26 cellular contexts compared by ENCODE assay signal in the genomic region with DNA sequence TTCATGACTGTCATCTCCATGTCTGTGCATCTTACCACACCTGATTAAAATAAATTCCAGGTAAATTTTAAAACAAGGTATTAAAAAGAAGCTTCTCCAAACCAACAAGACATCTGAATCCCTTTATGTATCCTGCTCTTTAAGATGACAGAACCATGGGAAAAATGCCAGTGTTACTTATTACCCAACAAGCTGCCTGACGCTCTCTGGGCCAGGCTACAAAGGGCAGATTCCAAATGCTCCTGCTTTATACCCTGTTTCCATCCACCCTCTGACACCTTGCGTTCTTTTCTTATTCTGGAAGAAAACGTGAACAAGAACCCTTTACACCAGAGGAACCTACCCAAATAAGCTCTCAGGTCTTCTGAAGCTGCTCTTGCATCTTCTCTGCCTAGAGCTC.
A peak's percentile ranks its signal among the peaks of the same experiment; 100 is the strongest.
DNase-seq lines count a peak whose midpoint lies in the region; ATAC-seq, FAIRE-seq and TF ChIP-seq lines count a peak whose summit lies in the region.
"Had no signal": no experiment of that assay in that cellular context is flagged by ENCODE, and none has a peak within 500 bp of the region (broad histone marks: within the 10 kb centered on the region; RNA-seq: fewer than 3 reads in every experiment).

No MANE protein-coding gene starts in this region.

- no peak for TF ChIP-seq POLR2A in HepG2 (IDR thresholded peaks at IDR 0.05; ENCODE audit: insufficient read depth in 1 of 2, low read depth in 2 of 2, low read length in 2 of 2)
- no peak for TF ChIP-seq POLR2A in thyroid gland (IDR thresholded peaks at IDR 0.05)

- H3K4me3 Mint-ChIP-seq in neural progenitor cell, result no peak overlapping the region
- H3K4me3 Mint-ChIP-seq: CD14-positive monocyte; CD4-positive, alpha-beta T cell; CD8-positive, alpha-beta memory T cell; GM23338; H9 had no signal

- H3K27me3 ChIP-seq in GM23248 (replicated peaks; ENCODE audit: insufficient read depth) (no peaks in the 10 kb centered on the region), HepG2 (ENCODE audit: control insufficient read depth in 1 of 2, insufficient read depth in 2 of 2, low read length in 2 of 2) (peaks cover 0 to 4% of the 10 kb centered on the region in 2 experiments; a peak in 1 of 5 replicates), neural progenitor cell (no peaks in the 10 kb centered on the region), thyroid gland (no peaks in the 10 kb centered on the region)
- H3K27me3 ChIP-seq: BLaER1 treated with 17β-estradiol and CSF1 and Interleukin-3, amounts not matched to agents 10 nM and 100 nM had no signal

- H4K20me1 ChIP-seq in GM23248 (ENCODE audit: insufficient read depth), result no peaks in the 10 kb centered on the region
- no peaks in the 10 kb centered on the region for H4K20me1 ChIP-seq in HepG2 (ENCODE audit: insufficient read depth, low read length)
- H4K20me1 ChIP-seq in neural progenitor cell (ENCODE audit: low read depth), result no peaks in the 10 kb centered on the region
- H4K20me1 ChIP-seq: BLaER1 treated with 17β-estradiol and CSF1 and Interleukin-3, amounts not matched to agents 10 nM and 100 nM had no signal

- H3K27ac Mint-ChIP-seq in neural progenitor cell, result peak overlapping the region; percentile 34
- H3K27ac Mint-ChIP-seq: CD4-positive, alpha-beta T cell; CD8-positive, alpha-beta memory T cell; GM23338; H9 had no signal

- FAIRE-seq in HepG2 (lab: Jason Lieb, UNC), result no peak
- FAIRE-seq: A549, GM12891, GM18507 had no signal

- H3K4me3 ChIP-seq in GM23248 (no peak overlapping the region), fibroblast of the aortic adventitia (ENCODE audit: low read depth, low read length) (no peak overlapping the region), HepG2 (replicated peaks in 1 of 3; ENCODE audit: insufficient read depth in 1 of 3, low read depth in 2 of 3, low read length in 3 of 3) (no peak overlapping the region), neural progenitor cell (no peak overlapping the region), thyroid gland (replicated peaks in 1 of 3) (no peak overlapping the region)
- H3K4me3 ChIP-seq: A549; BLaER1 treated with 17β-estradiol and CSF1 and Interleukin-3, amounts not matched to agents 10 nM and 100 nM; GM23338 had no signal

- H3K9me3 ChIP-seq in GM23248 (ENCODE audit: low read depth), result no peaks in the 10 kb centered on the region
- H3K9me3 ChIP-seq in HepG2 (ENCODE audit: low read length), result no peaks in the 10 kb centered on the region
- H3K9me3 ChIP-seq in neural progenitor cell (ENCODE audit: low read depth), result no peaks in the 10 kb centered on the region
- H3K9me3 ChIP-seq in thyroid gland, result no peaks in the 10 kb centered on the region
- H3K9me3 ChIP-seq: A549; BE2C; BLaER1 treated with 17β-estradiol and CSF1 and Interleukin-3, amounts not matched to agents 10 nM and 100 nM had no signal

- H3K4me2 ChIP-seq in GM23248 (ENCODE audit: unreplicated experiment) (no peak overlapping the region), HepG2 (ENCODE audit: low read depth, low read length) (no peak overlapping the region), neural progenitor cell (no peak overlapping the region)
- H3K4me2 ChIP-seq: A549; BLaER1 treated with 17β-estradiol and CSF1 and Interleukin-3, amounts not matched to agents 10 nM and 100 nM; GM23338 had no signal

- H3K9me2 ChIP-seq in GM23248 (ENCODE audit: insufficient read depth), result no peaks in the 10 kb centered on the region

- H3K36me3 Mint-ChIP-seq in neural progenitor cell, result no peaks in the 10 kb centered on the region
- H3K36me3 Mint-ChIP-seq: CD14-positive monocyte; CD8-positive, alpha-beta memory T cell had no signal

- DNase-seq in GM23248 (peak; percentile 9), fibroblast of the aortic adventitia (ENCODE audit: low read depth) (peak; percentile 0), HepG2 (ENCODE audit: low spot score) (no peak), neural progenitor cell (ENCODE audit: low spot score) (no peak), thyroid gland (no peak), COLO668 (lab: John Stamatoyannopoulos, UW; ENCODE audit: unreplicated experiment) (no peak)
- DNase-seq: 8988T; ACHN; AML-193; BE2C; Calu3; CD4-positive, alpha-beta T cell; CD8-positive, alpha-beta memory T cell; COR-L47; DMS53; DMS79 treated with DMSO at 0.1 percent for 48 hours; GF-D8; H9 had no signal

- no peak for TF ChIP-seq RAD21 in HepG2 (CRISPR knock-in tag; IDR thresholded peaks at IDR 0.05)

- no peaks in the 10 kb centered on the region for H3K4me1 ChIP-seq in GM23248 (ENCODE audit: insufficient read depth)
- H3K4me1 ChIP-seq in HepG2 (ENCODE audit: insufficient read depth, low read length), result no peaks in the 10 kb centered on the region
- peaks cover 24% of the 10 kb centered on the region for H3K4me1 ChIP-seq in neural progenitor cell
- no peaks in the 10 kb centered on the region for H3K4me1 ChIP-seq in thyroid gland
- H3K4me1 ChIP-seq: A549; BE2C; BLaER1 treated with 17β-estradiol and CSF1 and Interleukin-3, amounts not matched to agents 10 nM and 100 nM had no signal

- no peak for TF ChIP-seq CTCF in fibroblast of the aortic adventitia (IDR thresholded peaks at IDR 0.05; ENCODE audit: insufficient read depth, low read length)
- TF ChIP-seq CTCF in HepG2 (CRISPR knock-in tag; IDR thresholded peaks at IDR 0.05), result no peak
- no peak for TF ChIP-seq CTCF in neural progenitor cell (IDR thresholded peaks at IDR 0.05)
- TF ChIP-seq CTCF in thyroid gland (IDR thresholded peaks at IDR 0.05), result no peak

- H3K36me3 ChIP-seq in GM23248 (ENCODE audit: low read depth) (no peaks in the 10 kb centered on the region), HepG2 (replicated peaks in 1 of 2; ENCODE audit: control insufficient read depth in 1 of 2, insufficient read depth in 2 of 2, low read length in 2 of 2) (no peaks in the 10 kb centered on the region), neural progenitor cell (no peaks in the 10 kb centered on the region), thyroid gland (no peaks in the 10 kb centered on the region)
- H3K36me3 ChIP-seq: BE2C; BLaER1 treated with 17β-estradiol and CSF1 and Interleukin-3, amounts not matched to agents 10 nM and 100 nM had no signal

- peaks cover 35% of the 10 kb centered on the region for H3K4me1 Mint-ChIP-seq in neural progenitor cell
- H3K4me1 Mint-ChIP-seq: CD14-positive monocyte; CD8-positive, alpha-beta memory T cell had no signal

- CTCF ChIA-PET in HepG2 (lab: Yijun Ruan, JAX; ENCODE audit: low intra/inter-chr PET ratio, low total read pairs), result no interaction called here

- H3K27ac ChIP-seq in GM23248 (no peak overlapping the region), HepG2 (ENCODE audit: extremely low read length, insufficient read depth, low read length) (no peak overlapping the region), neural progenitor cell (no peak overlapping the region), thyroid gland (no peak overlapping the region)
- H3K27ac ChIP-seq: A549; BLaER1 treated with 17β-estradiol and CSF1 and Interleukin-3, amounts not matched to agents 10 nM and 100 nM had no signal

- H3K9ac ChIP-seq in GM23248, result no peak overlapping the region
- no peak overlapping the region for H3K9ac ChIP-seq in HepG2 (ENCODE audit: insufficient read depth, low read depth, low read length)
- H3K9ac ChIP-seq in neural progenitor cell, result no peak overlapping the region
- H3K9ac ChIP-seq: BLaER1 treated with 17β-estradiol and CSF1 and Interleukin-3, amounts not matched to agents 10 nM and 100 nM had no signal

- H3K79me2 ChIP-seq in GM23248 (ENCODE audit: insufficient read depth) (no peaks in the 10 kb centered on the region), HepG2 (ENCODE audit: insufficient read depth, low read length) (no peaks in the 10 kb centered on the region), neural progenitor cell (ENCODE audit: low read depth) (no peaks in the 10 kb centered on the region)

- in situ Hi-C loops in GM23248 (cut with MboI) (no loop called here), HepG2 (cut with HindIII; ENCODE audit: extremely low pct_ligation_motif_present, low pct_unique_long_range_greater_than_20kb) (no loop called here)

- H3K9me3 Mint-ChIP-seq in neural progenitor cell, result peaks cover 3% of the 10 kb centered on the region
- H3K9me3 Mint-ChIP-seq: CD14-positive monocyte; CD4-positive, alpha-beta T cell; CD8-positive, alpha-beta memory T cell; GM23338; H9 had no signal

- no peak for TF ChIP-seq EP300 in HepG2 (IDR thresholded peaks at IDR 0.05; ENCODE audit: low read depth in 2 of 2, low read length in 2 of 2)
- no peak for TF ChIP-seq EP300 in HepG2 (CRISPR knock-in tag; IDR thresholded peaks at IDR 0.05; ENCODE audit: borderline replicate concordance)

- intact Hi-C loops in HepG2 (cut with micrococcal nuclease; ENCODE audit: unreplicated experiment), result no loop called here
- intact Hi-C loops in thyroid gland (cut with DNase I), result no loop called here

- POLR2A ChIA-PET in HepG2 (lab: Yijun Ruan, JAX), result interaction anchor here (0.6 kb wide), 1 partner anchor 175 kb away, joined by 3 read pairs; no protein-coding TSS in a partner anchor

- 10 to 15% methylated on average over 3 of the region's 3 CpGs for WGBS in GM23248 (ENCODE audit: low coverage in 1 of 2, low lambda C conversion rate in 2 of 2, missing lambda C conversion rate in 2 of 2), 2 experiments
- 0% methylated on average over 3 of the region's 3 CpGs for WGBS in HepG2 (ENCODE audit: low lambda C conversion rate)
- WGBS in thyroid gland, 2 donors, result 60 to 70% methylated on average over 3 of the region's 3 CpGs

- no peaks in the 10 kb centered on the region for H3F3A ChIP-seq in GM23248 (ENCODE audit: insufficient read depth)
- H3F3A ChIP-seq in neural progenitor cell (ENCODE audit: low read depth), result peaks cover 9% of the 10 kb centered on the region

- H3K27me3 Mint-ChIP-seq in neural progenitor cell (ENCODE audit: insufficient read depth, low read depth), result no peaks in the 10 kb centered on the region

- no TSS peak for BruUV-seq in HepG2 (replicated peaks; lab: Mats Ljungman, UMichigan)

- ATAC-seq in HepG2, result peak; percentile 54; the same call in 2 of the 3 replicates
- ATAC-seq in GM19324 (IDR thresholded peaks at IDR 0.05; ENCODE audit: low FRiP score, unreplicated experiment), result no peak
- ATAC-seq: A549, GM23338, HCT116 had no signal

- H2AFZ ChIP-seq in GM23248, result no peak overlapping the region
- H2AFZ ChIP-seq in HepG2 (ENCODE audit: low read length), result no peak overlapping the region
- no peak overlapping the region for H2AFZ ChIP-seq in neural progenitor cell (replicated peaks)
- H2AFZ ChIP-seq: GM23338 had no signal

TF ChIP-seq in HepG2, 621 proteins besides CTCF, POLR2A, EP300 and RAD21 (continues in another document):
- TF ChIP-seq ZNF207 (IDR thresholded peaks at IDR 0.05; ENCODE audit: borderline replicate concordance), result no peak
- no peak for TF ChIP-seq CERS6 (CRISPR knock-in tag; IDR thresholded peaks at IDR 0.05)
- no peak for TF ChIP-seq SP140L (CRISPR knock-in tag; IDR thresholded peaks at IDR 0.05; ENCODE audit: borderline replicate concordance)

Comparison
In these comparisons a context has a peak if more than half of its experiments do, and no peak if none do; other contexts are left out.
1. DNase-seq: peak in GM23248 (single experiment) and fibroblast of the aortic adventitia (single experiment); none in HepG2 (single experiment), neural progenitor cell (single experiment), thyroid gland (0 of 2) and COLO668 (single experiment).